10 cellular contexts compared by ENCODE assay signal in genomic region chr17:50420419-50421112, GRCh38. TPM values are rescaled to one million over a fixed set of nuclear protein-coding genes. Genes with fewer than 3 reads are reported as not detected.
DNase-seq lines count a peak whose midpoint lies in the region; ATAC-seq, FAIRE-seq and TF ChIP-seq lines count a peak whose summit lies in the region.
"Had no signal": no experiment of that assay in that cellular context is flagged by ENCODE, and none has a peak within 500 bp of the region (broad histone marks: within the 10 kb centered on the region; RNA-seq: fewer than 3 reads in every experiment).

No MANE protein-coding gene starts in this region.

- H3K27ac ChIP-seq in kidney (ENCODE audit: low read depth in 2 of 2, low read length in 2 of 2): peak overlapping the region; percentile 67 to 73
- peak overlapping the region; percentile 70 for H3K27ac ChIP-seq in vagina
- H3K27ac ChIP-seq in SJCRH30: no peak overlapping the region
- H3K27ac ChIP-seq: C4-2B had no signal

- peaks cover 4% of the 10 kb centered on the region for H3K36me3 Mint-ChIP-seq in activated naive CD4-positive, alpha-beta T cell treated with anti-CD3 and anti-CD28 coated beads, Interleukin-2, amount 50 U/mL, for 24 hours
- peaks cover 5% of the 10 kb centered on the region for H3K36me3 Mint-ChIP-seq in activated naive CD8-positive, alpha-beta T cell treated with anti-CD3 and anti-CD28 coated beads for 36 hours

- TF ChIP-seq CTCF in kidney (IDR thresholded peaks at IDR 0.05; ENCODE audit: borderline replicate concordance, extremely low read depth, insufficient read depth) (no peak), vagina (IDR thresholded peaks at IDR 0.05) (no peak)

- H3K4me3 ChIP-seq in kidney (ENCODE audit: low read length in 2 of 2): peak overlapping the region in 1 of 2 donors; percentile 48
- no peak overlapping the region for H3K4me3 ChIP-seq in vagina
- H3K4me3 ChIP-seq in SJCRH30: no peak overlapping the region

- intact Hi-C loops in kidney (cut with DNase I): no loop called here
- intact Hi-C loops in vagina (cut with DNase I): no loop called here

- FAIRE-seq in kidney (lab: Jason Lieb, UNC): no peak

- H3K9me3 Mint-ChIP-seq in activated naive CD4-positive, alpha-beta T cell treated with anti-CD3 and anti-CD28 coated beads, Interleukin-2, amount 50 U/mL, for 24 hours: peaks cover 7% of the 10 kb centered on the region
- H3K9me3 Mint-ChIP-seq in activated naive CD8-positive, alpha-beta T cell treated with anti-CD3 and anti-CD28 coated beads for 36 hours: peaks cover 3% of the 10 kb centered on the region

- peaks cover 15% of the 10 kb centered on the region for H3K4me1 Mint-ChIP-seq in activated naive CD4-positive, alpha-beta T cell treated with anti-CD3 and anti-CD28 coated beads, Interleukin-2, amount 50 U/mL, for 24 hours
- H3K4me1 Mint-ChIP-seq in activated naive CD8-positive, alpha-beta T cell treated with anti-CD3 and anti-CD28 coated beads for 36 hours: peaks cover 27% of the 10 kb centered on the region

- peaks cover 6 to 7% of the 10 kb centered on the region in 2 donors for H3K4me1 ChIP-seq in kidney (ENCODE audit: control insufficient read depth in 1 of 2, insufficient read depth in 1 of 2, low read depth in 1 of 2, low read length in 2 of 2)
- peaks cover 36% of the 10 kb centered on the region for H3K4me1 ChIP-seq in vagina
- peaks cover 6% of the 10 kb centered on the region; the same call in 1 of the 2 replicates for H3K4me1 ChIP-seq in SJCRH30

- no peaks in the 10 kb centered on the region for H3K27me3 ChIP-seq in vagina
- H3K27me3 ChIP-seq in SJCRH30: no peaks in the 10 kb centered on the region

- no peak for TF ChIP-seq POLR2A in vagina (IDR thresholded peaks at IDR 0.05)

- H3K36me3 ChIP-seq in kidney (ENCODE audit: control insufficient read depth in 1 of 2, insufficient read depth in 2 of 2, low read length in 2 of 2) (no peaks in the 10 kb centered on the region), vagina (no peaks in the 10 kb centered on the region), SJCRH30 (no peaks in the 10 kb centered on the region)

- no peak overlapping the region for H3K4me3 Mint-ChIP-seq in activated naive CD4-positive, alpha-beta T cell treated with anti-CD3 and anti-CD28 coated beads, Interleukin-2, amount 50 U/mL, for 24 hours
- H3K4me3 Mint-ChIP-seq in activated naive CD8-positive, alpha-beta T cell treated with anti-CD3 and anti-CD28 coated beads for 36 hours: no peak overlapping the region

- no peak for DNase-seq in activated naive CD4-positive, alpha-beta T cell treated with anti-CD3 and anti-CD28 coated beads, Interleukin-2, amount 50 U/mL, for 16 hours
- no peak for DNase-seq in activated naive CD8-positive, alpha-beta T cell treated with anti-CD3 and anti-CD28 coated beads for 36 hours
- DNase-seq in kidney (no peak), vagina (ENCODE audit: extremely low spot score in 2 of 2) (no peak), SJCRH30 (no peak)

- H3K27me3 Mint-ChIP-seq in activated naive CD4-positive, alpha-beta T cell treated with anti-CD3 and anti-CD28 coated beads, Interleukin-2, amount 50 U/mL, for 24 hours: no peaks in the 10 kb centered on the region
- H3K27me3 Mint-ChIP-seq in activated naive CD8-positive, alpha-beta T cell treated with anti-CD3 and anti-CD28 coated beads for 36 hours: no peaks in the 10 kb centered on the region

- H3K9me3 ChIP-seq in kidney (ENCODE audit: control insufficient read depth in 1 of 2, low read length in 2 of 2) (no peaks in the 10 kb centered on the region), vagina (no peaks in the 10 kb centered on the region), SJCRH30 (replicated peaks) (no peaks in the 10 kb centered on the region)

- no peak for ATAC-seq in GM18858 (IDR thresholded peaks at IDR 0.05; ENCODE audit: unreplicated experiment)
- no peak for ATAC-seq in GM21529 (IDR thresholded peaks at IDR 0.05; ENCODE audit: unreplicated experiment)

- no peak overlapping the region for H3K9ac ChIP-seq in kidney (ENCODE audit: low read length in 2 of 2)

- H3K27ac Mint-ChIP-seq in activated naive CD4-positive, alpha-beta T cell treated with anti-CD3 and anti-CD28 coated beads, Interleukin-2, amount 50 U/mL, for 24 hours: peak overlapping the region; percentile 88
- H3K27ac Mint-ChIP-seq in activated naive CD8-positive, alpha-beta T cell treated with anti-CD3 and anti-CD28 coated beads for 36 hours: peak overlapping the region; percentile 86

RNA-seq across cellular contexts. Expression of gene ACSF2, which starts 5.5 kb away (rescaled TPM):
- total RNA-seq in activated naive CD8-positive, alpha-beta T cell treated with anti-CD3 and anti-CD28 coated beads for 36 hours: 1 to 10 TPM; 9.2 to 9.7 TPM
- 44.4 TPM for total RNA-seq in kidney
- polyA plus RNA-seq in kidney (ENCODE audit: insufficient read depth, low read depth, low replicate concordance): 404 TPM
- total RNA-seq in vagina: 56.0 TPM
- total RNA-seq in SJCRH30 (2014; rRNA removed; shearing (Covaris generic)): 6.3 and 6.7 TPM in 2 replicates

RNA-seq across cellular contexts. Expression of gene LRRC59, which starts 23.2 kb away (rescaled TPM):
- total RNA-seq in activated naive CD8-positive, alpha-beta T cell treated with anti-CD3 and anti-CD28 coated beads for 36 hours: 100 to 1,000 TPM; 110 to 112 TPM
- total RNA-seq in kidney (61.7 TPM), vagina (49.6 TPM)
- 37.0 TPM for polyA plus RNA-seq in kidney (ENCODE audit: insufficient read depth, low read depth, low replicate concordance)
- total RNA-seq in SJCRH30 (2014; rRNA removed; shearing (Covaris generic)): 89.4 and 89.5 TPM in 2 replicates

RNA-seq across cellular contexts. Expression of gene EME1, which starts 47.5 kb away (rescaled TPM):
- 10 to 100 TPM; 34.0 to 34.4 TPM for total RNA-seq in activated naive CD8-positive, alpha-beta T cell treated with anti-CD3 and anti-CD28 coated beads for 36 hours
- total RNA-seq in kidney: 1.0 TPM
- not detected for polyA plus RNA-seq in kidney (ENCODE audit: insufficient read depth, low read depth, low replicate concordance)
- total RNA-seq in vagina: 2.9 TPM
- total RNA-seq in SJCRH30 (2014; rRNA removed; shearing (Covaris generic)): 18.4 and 20.8 TPM in 2 replicates

RNA-seq across cellular contexts. Expression of gene MRPL27, which starts 47.6 kb away (rescaled TPM):
- total RNA-seq in activated naive CD8-positive, alpha-beta T cell treated with anti-CD3 and anti-CD28 coated beads for 36 hours: 10 to 100 TPM; 72.1 to 75.1 TPM
- total RNA-seq in kidney: 54.0 TPM
- 227 TPM for polyA plus RNA-seq in kidney (ENCODE audit: insufficient read depth, low read depth, low replicate concordance)
- total RNA-seq in vagina: 41.7 TPM
- total RNA-seq in SJCRH30 (2014; rRNA removed; shearing (Covaris generic)): 43.8 and 44.4 TPM in 2 replicates

RNA-seq across cellular contexts. Expression of gene CHAD, which starts 48.1 kb away (rescaled TPM):
- total RNA-seq in activated naive CD8-positive, alpha-beta T cell treated with anti-CD3 and anti-CD28 coated beads for 36 hours: not detected
- total RNA-seq in kidney: 0.22 TPM
- 0.43 TPM for polyA plus RNA-seq in kidney (ENCODE audit: insufficient read depth, low read depth, low replicate concordance)
- not detected for total RNA-seq in vagina
- not detected in 2 replicates for total RNA-seq in SJCRH30 (2014; rRNA removed; shearing (Covaris generic))
- total RNA-seq: mononuclear cell had no signal
